In genomic region chr9:128438343-128439109, GRCh38 we compare ENCODE assay signal across 8 cellular contexts. TPM values are rescaled to one million over a fixed set of nuclear protein-coding genes. Genes with fewer than 3 reads are reported as not detected.
DNase-seq lines count a peak whose midpoint lies in the region; ATAC-seq and TF ChIP-seq lines count a peak whose summit lies in the region.

No MANE protein-coding gene starts in this region.

- H3K27ac Mint-ChIP-seq in activated T-helper 17 cell treated with anti-CD3 and anti-CD28 coated beads, Interleukin-2, amount 50 U/mL, for 72 hours = peak overlapping the region; percentile 44

- TF ChIP-seq CTCF in foreskin fibroblast (IDR thresholded peaks at IDR 0.05; ENCODE audit: low read depth, low read length) = peak; percentile 93
- peak; percentile 97 for TF ChIP-seq CTCF in thoracic aorta (IDR thresholded peaks at IDR 0.05)

- H3K9me3 ChIP-seq in thoracic aorta = no peaks in the 10 kb centered on the region

- H3K4me1 ChIP-seq in thoracic aorta (ENCODE audit: control insufficient read depth in 1 of 2, low read depth in 2 of 2) = peaks cover 0 to 8% of the 10 kb centered on the region in 2 donors

- ATAC-seq in GM18909 (IDR thresholded peaks at IDR 0.05; ENCODE audit: poor library complexity, unreplicated experiment) (peak; percentile 67), thoracic aorta (ENCODE audit: insufficient number of reproducible peaks, low FRiP score, low read depth) (peak; percentile 59)
- ATAC-seq in activated T-helper 17 cell treated with anti-CD3 and anti-CD28 coated beads, Interleukin-2, amount 50 U/mL, for 72 hours (replicated peaks) = peak; percentile 99

- no peaks in the 10 kb centered on the region for H3K27me3 ChIP-seq in thoracic aorta (replicated peaks; ENCODE audit: insufficient read depth)

- H3K27ac ChIP-seq in thoracic aorta = no peak overlapping the region

- H3K4me1 Mint-ChIP-seq in activated T-helper 17 cell treated with anti-CD3 and anti-CD28 coated beads, Interleukin-2, amount 50 U/mL, for 72 hours = no peaks in the 10 kb centered on the region

- no peaks in the 10 kb centered on the region for H3K9me3 Mint-ChIP-seq in activated T-helper 17 cell treated with anti-CD3 and anti-CD28 coated beads, Interleukin-2, amount 50 U/mL, for 72 hours

- H3K36me3 Mint-ChIP-seq in activated T-helper 17 cell treated with anti-CD3 and anti-CD28 coated beads, Interleukin-2, amount 50 U/mL, for 72 hours (ENCODE audit: low read depth) = no peaks in the 10 kb centered on the region

- H3K27me3 Mint-ChIP-seq in activated T-helper 17 cell treated with anti-CD3 and anti-CD28 coated beads, Interleukin-2, amount 50 U/mL, for 72 hours = no peaks in the 10 kb centered on the region

- no peaks in the 10 kb centered on the region for H3K36me3 ChIP-seq in thoracic aorta

- no peak overlapping the region for H3K4me3 Mint-ChIP-seq in activated T-helper 17 cell treated with anti-CD3 and anti-CD28 coated beads, Interleukin-2, amount 50 U/mL, for 72 hours

- H3K4me3 ChIP-seq in foreskin fibroblast (ENCODE audit: low read depth in 1 of 2, low read length in 2 of 2) = no peak overlapping the region
- no peak overlapping the region for H3K4me3 ChIP-seq in thoracic aorta

- in situ Hi-C loops in ACHN (cut with HindIII; ENCODE audit: low pct_ligation_motif_present, low pct_unique_long_range_greater_than_20kb, low sequenced_read_pairs) = no loop called here

- DNase-seq in ACHN = peak; percentile 76
- DNase-seq in LoVo (ENCODE audit: low spot score) = peak; percentile 72
- peak; percentile 40 for DNase-seq in SHP77 treated with DMSO at 0.1 percent for 48 hours (lab: John Stamatoyannopoulos, UW)
- peak; percentile 51 to 85 for DNase-seq in foreskin fibroblast
- DNase-seq in nucleus accumbens (lab: John Stamatoyannopoulos, UW) = peak in 53 of 56 donors; percentile 10 to 88 (median 56)
- DNase-seq in thoracic aorta (ENCODE audit: low spot score) = peak; percentile 30

RNA-seq across cellular contexts. Expression of gene ODF2, which starts 17.3 kb away (rescaled TPM):
- 10 to 100 TPM; 49.4 to 66.2 TPM for total RNA-seq in activated T-helper 17 cell treated with anti-CD3 and anti-CD28 coated beads, Interleukin-2, amount 50 U/mL, for 72 hours
- 10 to 100 TPM; 22.5 to 36.5 TPM for total RNA-seq in thoracic aorta

RNA-seq across cellular contexts. Expression of gene CERCAM, which starts 17.9 kb away (rescaled TPM):
- total RNA-seq in activated T-helper 17 cell treated with anti-CD3 and anti-CD28 coated beads, Interleukin-2, amount 50 U/mL, for 72 hours = 1 to 10 TPM in 1 of 2 donors, under 1 TPM in 1; 0.56 to 1.7 TPM
- 100 to 1,000 TPM in 1 of 2 donors, 10 to 100 TPM in 1; 51.8 to 120 TPM for total RNA-seq in thoracic aorta

Comparison
In these comparisons a context has a peak if more than half of its experiments do, and no peak if none do; other contexts are left out.
1. RNA of gene CERCAM, which starts 17.9 kb away (total RNA-seq): 51.8 to 120 TPM in thoracic aorta; 0.56 to 1.7 TPM in activated T-helper 17 cell treated with anti-CD3 and anti-CD28 coated beads, Interleukin-2, amount 50 U/mL, for 72 hours; every median in the first group is over 10 times any median in the second.
2. Peak in every context shown above with its lines, with median percentiles within 50 percentile points of each other: DNase-seq and ATAC-seq.